ENCODE assay signal across 35 cellular contexts in genomic region chr12:125311050-125311449, GRCh38.
"Had no signal": no experiment of that assay in that cellular context is flagged by ENCODE, and none has a peak within 500 bp of the region (broad histone marks: within the 10 kb centered on the region; RNA-seq: fewer than 3 reads in every experiment).

No MANE protein-coding gene starts in this region.

- DNase-seq: Karpas-422, Kasumi-1, MG63, MM.1S, MV-4-11, NCI-H1048, NCI-H1092, NCI-H1092 treated with DMSO at 0.1 percent for 48 hours, NCI-H1105, NCI-H1105 treated with DMSO at 0.1 percent for 48 hours, NCI-H1417, NCI-H1417 treated with DMSO at 0.1 percent for 48 hours, NCI-H1436, NCI-H1436 treated with DMSO at 0.1 percent for 48 hours, NCI-H146, NCI-H1694, NCI-H1694 treated with DMSO at 0.1 percent for 48 hours, NCI-H187, NCI-H187 treated with DMSO at 0.1 percent for 48 hours, NCI-H1930, NCI-H2029, NCI-H2029 treated with DMSO at 0.1 percent for 48 hours, NCI-H2081, NCI-H2107, NCI-H2171, NCI-H2171 treated with DMSO at 0.1 percent for 48 hours, NCI-H2227 treated with DMSO at 0.1 percent for 48 hours, NCI-H226, NCI-H345, NCI-H446, NCI-H446 treated with DMSO at 0.1 percent for 48 hours, NCI-H510A, NCI-H510A treated with DMSO at 0.1 percent for 48 hours, NCI-H524 had no signal

- H3K27ac ChIP-seq: KMS-11 had no signal
